Comparison of ENCODE assay signal across 9 cellular contexts in genomic region chr18:62189208-62189607, GRCh38. TPM values are rescaled to one million over a fixed set of nuclear protein-coding genes. Genes with fewer than 3 reads are reported as not detected.
A peak's percentile ranks its signal among the peaks of the same experiment; 100 is the strongest.
DNase-seq lines count a peak whose midpoint lies in the region; TF ChIP-seq lines count a peak whose summit lies in the region.
"Had no signal": no experiment of that assay in that cellular context is flagged by ENCODE, and none has a peak within 500 bp of the region (broad histone marks: within the 10 kb centered on the region; RNA-seq: fewer than 3 reads in every experiment).

No MANE protein-coding gene starts in this region.

- H3K9me3 ChIP-seq in ES-I3 (ENCODE audit: control insufficient read depth, insufficient read depth, low read length) (no peaks in the 10 kb centered on the region), ectodermal cell (ENCODE audit: control insufficient read depth, low read length) (no peaks in the 10 kb centered on the region), neuron (ENCODE audit: low read length) (no peaks in the 10 kb centered on the region)
- H3K9me3 ChIP-seq: testis had no signal

- CTCF ChIA-PET in HEK293T (lab: Yijun Ruan, JAX), result no interaction called here

- no peaks in the 10 kb centered on the region for H3K27me3 ChIP-seq in ectodermal cell (ENCODE audit: control insufficient read depth, insufficient read depth, low read length, poor library complexity, severe bottlenecking)
- H3K27me3 ChIP-seq in neuron (ENCODE audit: insufficient read depth, low read length), result no peaks in the 10 kb centered on the region
- H3K27me3 ChIP-seq: testis had no signal

- DNase-seq in NCI-H69 (lab: John Stamatoyannopoulos, UW), result peak; percentile 27
- DNase-seq in HEK293T (ENCODE audit: extremely low spot score), result no peak
- DNase-seq in H4 (ENCODE audit: low spot score), result no peak
- no peak for DNase-seq in HK-2 (ENCODE audit: unreplicated experiment)
- no peak for DNase-seq in COLO668 (lab: John Stamatoyannopoulos, UW; ENCODE audit: unreplicated experiment)
- DNase-seq: testis had no signal

- POLR2A ChIA-PET in HEK293T (lab: Yijun Ruan, JAX), result no interaction called here

- H2AFZ ChIP-seq in neuron (ENCODE audit: low read depth, low read length), result no peak overlapping the region

- H3K27ac ChIP-seq in ectodermal cell (ENCODE audit: insufficient read depth, low read depth, low read length, poor library complexity, severe bottlenecking), result no peak overlapping the region
- H3K27ac ChIP-seq: testis had no signal

- 42 to 71% methylated on average over 1 to 2 of the region's 2 CpGs for WGBS in ectodermal cell, 2 experiments

- no peaks in the 10 kb centered on the region for H3K4me1 ChIP-seq in ES-I3 (ENCODE audit: insufficient read depth, low read length)
- H3K4me1 ChIP-seq in ectodermal cell (ENCODE audit: control insufficient read depth, insufficient read depth, low read length), result no peaks in the 10 kb centered on the region
- peaks cover 17% of the 10 kb centered on the region for H3K4me1 ChIP-seq in neuron (ENCODE audit: insufficient read depth, low read length)

- H3K4me3 ChIP-seq in ectodermal cell (ENCODE audit: insufficient read depth, low read depth, low read length) (peak overlapping the region; percentile 77), neuron (ENCODE audit: low read length) (peak overlapping the region; percentile 74)
- H3K4me3 ChIP-seq: testis had no signal

- H3K36me3 ChIP-seq in ES-I3 (ENCODE audit: insufficient read depth, low read length), result no peaks in the 10 kb centered on the region
- no peaks in the 10 kb centered on the region for H3K36me3 ChIP-seq in ectodermal cell (ENCODE audit: control insufficient read depth, insufficient read depth, low read length)
- H3K36me3 ChIP-seq in neuron (ENCODE audit: insufficient read depth, low read length), result no peaks in the 10 kb centered on the region

- H3K9ac ChIP-seq in ES-I3 (ENCODE audit: low read depth, low read length), result peak overlapping the region; percentile 86

TF ChIP-seq in HEK293T, 16 proteins besides CTCF, POLR2A, EP300 and RAD21:
- TF ChIP-seq TARDBP (IDR thresholded peaks at IDR 0.05) (no peak), L3MBTL2 (conservative IDR thresholded peaks at IDR 0.05) (no peak), NFRKB (IDR thresholded peaks at IDR 0.05) (no peak), LEF1 (IDR thresholded peaks at IDR 0.05; ENCODE audit: borderline replicate concordance) (no peak), BHLHE40 (IDR thresholded peaks at IDR 0.05; ENCODE audit: borderline replicate concordance) (no peak), ARNT (IDR thresholded peaks at IDR 0.05) (no peak), FOXK2 (IDR thresholded peaks at IDR 0.05) (no peak), ZNF384 (IDR thresholded peaks at IDR 0.05) (no peak), FOXM1 (IDR thresholded peaks at IDR 0.05; ENCODE audit: borderline replicate concordance) (no peak), SP1 (IDR thresholded peaks at IDR 0.05) (no peak)

RNA-seq across cellular contexts. Expression of gene RELCH, which starts 2.2 kb away (rescaled TPM):
- polyA plus RNA-seq in ectodermal cell (2013, experiment 1 of 4), result 23.7 TPM
- 23.3 TPM for polyA plus RNA-seq in ectodermal cell (2013, experiment 2 of 4)
- polyA plus RNA-seq in ectodermal cell (2013, experiment 3 of 4), result 16.9 TPM
- polyA plus RNA-seq in ectodermal cell (2013, experiment 4 of 4), result 19.7 TPM
- total RNA-seq in H4 (2014; rRNA removed; shearing (Covaris generic)), result 19.4 and 19.7 TPM in 2 replicates

RNA-seq across cellular contexts. Expression of gene PIGN, which starts 2.4 kb away (rescaled TPM):
- polyA plus RNA-seq in ectodermal cell (2013, experiment 1 of 4), result 22.1 TPM
- polyA plus RNA-seq in ectodermal cell (2013, experiment 2 of 4), result 22.4 TPM
- 18.4 TPM for polyA plus RNA-seq in ectodermal cell (2013, experiment 3 of 4)
- polyA plus RNA-seq in ectodermal cell (2013, experiment 4 of 4), result 17.6 TPM
- 27.3 and 28.8 TPM in 2 replicates for total RNA-seq in H4 (2014; rRNA removed; shearing (Covaris generic))
